Comparison of ENCODE assay signal across 1 cellular context in genomic region chr14:35046048-35046750, GRCh38.
TF ChIP-seq lines count a peak whose summit lies in the region.

FAM177A1 (plus strand) TSS chr14:35046272; CDS start chr14:35046464, 192 bp downstream.

TF ChIP-seq in HepG2, 621 proteins besides CTCF, POLR2A, EP300 and RAD21 (continued from another document and continues in another):
- TF ChIP-seq ZNF142 (CRISPR knock-in tag; IDR thresholded peaks at IDR 0.05) = peak; percentile 90
- peak; percentile 78; the same call in 1 of the 2 replicates for TF ChIP-seq KLF11 (CRISPR knock-in tag; IDR thresholded peaks at IDR 0.05)
- TF ChIP-seq ZFAT (CRISPR knock-in tag; conservative IDR thresholded peaks at IDR 0.05) = peak; percentile 87
- TF ChIP-seq ZNF652 (CRISPR knock-in tag; IDR thresholded peaks at IDR 0.05; ENCODE audit: borderline replicate concordance, low read depth) = no peak; the same call in 1 of the 2 replicates
- TF ChIP-seq CHD2 (IDR thresholded peaks at IDR 0.05; ENCODE audit: low read depth, low read length) = 0 out of 2 replicates have a peak, but pooled peaks have one; percentile 56
- peak; percentile 99 for TF ChIP-seq ATF7 (IDR thresholded peaks at IDR 0.05)
- TF ChIP-seq ATF7 (CRISPR knock-in tag; IDR thresholded peaks at IDR 0.05) = peak; percentile 99
- TF ChIP-seq IKZF5 (CRISPR knock-in tag; IDR thresholded peaks at IDR 0.05) = peak; percentile 95
- TF ChIP-seq EED (CRISPR knock-in tag; IDR thresholded peaks at IDR 0.05) = peak; percentile 100
- TF ChIP-seq ZNF451 (CRISPR knock-in tag; IDR thresholded peaks at IDR 0.05) = peak; percentile 99
- TF ChIP-seq ZNF317 (CRISPR knock-in tag; IDR thresholded peaks at IDR 0.05) = peak; percentile 86
- peak; percentile 74 for TF ChIP-seq ZNF781 (CRISPR knock-in tag; IDR thresholded peaks at IDR 0.05; ENCODE audit: borderline replicate concordance, not compliant biosample characterization)
- TF ChIP-seq ZNF224 (CRISPR knock-in tag; IDR thresholded peaks at IDR 0.05) = peak; percentile 99
- no peak for TF ChIP-seq ZNF382 (CRISPR knock-in tag; IDR thresholded peaks at IDR 0.05; ENCODE audit: borderline replicate concordance)
- TF ChIP-seq BHLHE40 (IDR thresholded peaks at IDR 0.05; ENCODE audit: low read length) = no peak
- TF ChIP-seq ZNF879 (CRISPR knock-in tag; IDR thresholded peaks at IDR 0.05) = peak; percentile 98
- peak; percentile 87 for TF ChIP-seq FOXK1 (CRISPR knock-in tag; IDR thresholded peaks at IDR 0.05; ENCODE audit: borderline replicate concordance, low read depth)
- peak; percentile 100 for TF ChIP-seq ZNF776 (CRISPR knock-in tag; IDR thresholded peaks at IDR 0.05)
- TF ChIP-seq ZNF138 (CRISPR knock-in tag; IDR thresholded peaks at IDR 0.05; ENCODE audit: low read depth) = peak; percentile 98
- TF ChIP-seq TIGD3 (CRISPR knock-in tag; IDR thresholded peaks at IDR 0.05; ENCODE audit: borderline replicate concordance) = no peak; the same call in 1 of the 2 replicates
- peak; percentile 86 for TF ChIP-seq AGO2 (optimal IDR thresholded peaks at IDR 0.05; ENCODE audit: low read depth, low read length)
- TF ChIP-seq GLMP (CRISPR knock-in tag; IDR thresholded peaks at IDR 0.05; ENCODE audit: borderline replicate concordance) = no peak; the same call in 1 of the 2 replicates
- TF ChIP-seq RBFOX2 (IDR thresholded peaks at IDR 0.05; ENCODE audit: low read depth, low read length) = peak; percentile 98
- TF ChIP-seq RBM39 (IDR thresholded peaks at IDR 0.05; ENCODE audit: low read depth, low read length, poor library complexity, severe bottlenecking) = peak; percentile 99
- peak; percentile 51 for TF ChIP-seq ETV6 (CRISPR knock-in tag; conservative IDR thresholded peaks at IDR 0.05)
- TF ChIP-seq SNAI1 (CRISPR knock-in tag; IDR thresholded peaks at IDR 0.05; ENCODE audit: borderline replicate concordance) = peak; percentile 99
- TF ChIP-seq MEIS2 (CRISPR knock-in tag; IDR thresholded peaks at IDR 0.05) = peak; percentile 86
- peak; percentile 33; the same call in 1 of the 2 replicates for TF ChIP-seq SIX4 (CRISPR knock-in tag; IDR thresholded peaks at IDR 0.05)
- peak; percentile 96 for TF ChIP-seq SAP130 (CRISPR knock-in tag; IDR thresholded peaks at IDR 0.05; ENCODE audit: low read depth)
- TF ChIP-seq ZBTB20 (CRISPR knock-in tag; IDR thresholded peaks at IDR 0.05; ENCODE audit: borderline replicate concordance, low read depth) = peak; percentile 79
- TF ChIP-seq ZNF558 (CRISPR knock-in tag; IDR thresholded peaks at IDR 0.05; ENCODE audit: borderline replicate concordance) = peak; percentile 98
- TF ChIP-seq ZNF749 (CRISPR knock-in tag; IDR thresholded peaks at IDR 0.05; ENCODE audit: borderline replicate concordance) = peak; percentile 99
- TF ChIP-seq ZBED4 (CRISPR knock-in tag; IDR thresholded peaks at IDR 0.05; ENCODE audit: borderline replicate concordance) = peak; percentile 92
- TF ChIP-seq RXRB (CRISPR knock-in tag; IDR thresholded peaks at IDR 0.05; ENCODE audit: borderline replicate concordance) = peak; percentile 82; the same call in 1 of the 2 replicates
- no peak for TF ChIP-seq PTBP1 (IDR thresholded peaks at IDR 0.05; ENCODE audit: low read depth, low read length, poor library complexity, severe bottlenecking)
- peak; percentile 99 for TF ChIP-seq CENPT (CRISPR knock-in tag; IDR thresholded peaks at IDR 0.05; ENCODE audit: low read depth)
- TF ChIP-seq CEBPG (CRISPR knock-in tag; IDR thresholded peaks at IDR 0.05) = no peak; the same call in 1 of the 2 replicates
- TF ChIP-seq GLI4 (CRISPR knock-in tag; IDR thresholded peaks at IDR 0.05; ENCODE audit: borderline replicate concordance) = peak; percentile 99
- TF ChIP-seq SMAD9 (CRISPR knock-in tag; IDR thresholded peaks at IDR 0.05) = peak; percentile 86; the same call in 1 of the 2 replicates
- peak; percentile 88; the same call in 1 of the 2 replicates for TF ChIP-seq ZNF569 (CRISPR knock-in tag; IDR thresholded peaks at IDR 0.05; ENCODE audit: borderline replicate concordance)
- TF ChIP-seq THAP9 (CRISPR knock-in tag; IDR thresholded peaks at IDR 0.05; ENCODE audit: borderline replicate concordance) = peak; percentile 93
- peak; percentile 14; the same call in 1 of the 2 replicates for TF ChIP-seq MATR3 (CRISPR knock-in tag; IDR thresholded peaks at IDR 0.05)
- no peak for TF ChIP-seq NR2F6 (IDR thresholded peaks at IDR 0.05)
- TF ChIP-seq NR2F6 (CRISPR knock-in tag; IDR thresholded peaks at IDR 0.05) = peak; percentile 35; the same call in 1 of the 2 replicates
- peak; percentile 95; the same call in 1 of the 2 replicates for TF ChIP-seq ZNF350 (CRISPR knock-in tag; IDR thresholded peaks at IDR 0.05; ENCODE audit: borderline replicate concordance, low read depth)
- TF ChIP-seq PPARG (CRISPR knock-in tag; conservative IDR thresholded peaks at IDR 0.05) = peak; percentile 53
- TF ChIP-seq GPN1 (CRISPR knock-in tag; IDR thresholded peaks at IDR 0.05; ENCODE audit: borderline replicate concordance) = peak; percentile 93
- TF ChIP-seq POGK (CRISPR knock-in tag; conservative IDR thresholded peaks at IDR 0.05) = peak; percentile 94
- no peak; the same call in 1 of the 2 replicates for TF ChIP-seq ZBTB3 (CRISPR knock-in tag; IDR thresholded peaks at IDR 0.05; ENCODE audit: borderline replicate concordance, low read depth)
